Comparison of ENCODE assay signal across 1 cellular context in genomic region chr10:120473593-120473992, GRCh38.
TF ChIP-seq lines count a peak whose summit lies in the region.

No MANE protein-coding gene starts in this region.

TF ChIP-seq in GM23338, 12 proteins besides CTCF, POLR2A, EP300 and RAD21 (continued from another document):
- TF ChIP-seq ZNF462 (CRISPR knock-in tag; IDR thresholded peaks at IDR 0.05) (no peak), NANOG (IDR thresholded peaks at IDR 0.05; ENCODE audit: borderline replicate concordance) (no peak), REST (IDR thresholded peaks at IDR 0.05; ENCODE audit: unreplicated experiment) (no peak), POLR2AphosphoS5 (IDR thresholded peaks at IDR 0.05; ENCODE audit: low read depth) (no peak)
TF ChIP-seq in GM23338: peak in this region for 0.
